2 cellular contexts compared by ENCODE assay signal in genomic region chr7:77797734-77798393, GRCh38.
TF ChIP-seq lines count a peak whose summit lies in the region.

No MANE protein-coding gene starts in this region.

TF ChIP-seq in Ishikawa, 13 proteins besides CTCF, POLR2A, EP300 and RAD21 (continued from another document):
- TF ChIP-seq REST (IDR thresholded peaks at IDR 0.05; ENCODE audit: low read depth) (no peak), CEBPB (IDR thresholded peaks at IDR 0.05) (no peak), TCF12 (IDR thresholded peaks at IDR 0.05; ENCODE audit: low read depth) (peak; percentile 66), NFIC (IDR thresholded peaks at IDR 0.05) (peak; percentile 30; the same call in 1 of the 2 replicates), CREB1 (IDR thresholded peaks at IDR 0.05; ENCODE audit: low read depth) (no peak), FOXM1 (IDR thresholded peaks at IDR 0.05; ENCODE audit: borderline replicate concordance, low read depth) (no peak), YY1 (IDR thresholded peaks at IDR 0.05; ENCODE audit: low read depth) (peak; percentile 63; the same call in 1 of the 2 replicates), USF1 (IDR thresholded peaks at IDR 0.05) (peak; percentile 87), EGR1 (IDR thresholded peaks at IDR 0.05) (no peak), ZBTB7A (IDR thresholded peaks at IDR 0.05; ENCODE audit: low read depth) (no peak)

TF ChIP-seq in HepG2, 621 proteins besides CTCF, POLR2A, EP300 and RAD21 (continued from another document and continues in another):
- TF ChIP-seq RFX3 (CRISPR knock-in tag; IDR thresholded peaks at IDR 0.05), result no peak
- no peak for TF ChIP-seq TFDP2 (CRISPR knock-in tag; IDR thresholded peaks at IDR 0.05)
- TF ChIP-seq SALL2 (CRISPR knock-in tag; IDR thresholded peaks at IDR 0.05), result no peak
- TF ChIP-seq SIN3A (IDR thresholded peaks at IDR 0.05; ENCODE audit: borderline replicate concordance, low read depth, low read length), result no peak
- TF ChIP-seq MXI1 (IDR thresholded peaks at IDR 0.05; ENCODE audit: borderline replicate concordance, low read depth, low read length), result peak; percentile 28; the same call in 1 of the 3 replicates
- no peak for TF ChIP-seq AFF4 (CRISPR knock-in tag; IDR thresholded peaks at IDR 0.05)
- no peak for TF ChIP-seq NCOA2 (CRISPR knock-in tag; IDR thresholded peaks at IDR 0.05)
- TF ChIP-seq E2F2 (CRISPR knock-in tag; IDR thresholded peaks at IDR 0.05; ENCODE audit: borderline replicate concordance), result 0 out of 2 replicates have a peak, but pooled peaks have one; percentile 25
- TF ChIP-seq ZNF704 (CRISPR knock-in tag; IDR thresholded peaks at IDR 0.05; ENCODE audit: borderline replicate concordance), result 0 out of 2 replicates have a peak, but pooled peaks have one; percentile 27
- no peak for TF ChIP-seq ZNF567 (CRISPR knock-in tag; IDR thresholded peaks at IDR 0.05; ENCODE audit: borderline replicate concordance)
- no peak for TF ChIP-seq CREM (IDR thresholded peaks at IDR 0.05)
- no peak for TF ChIP-seq CREM (CRISPR knock-in tag; IDR thresholded peaks at IDR 0.05)
- peak; percentile 63; the same call in 1 of the 2 replicates for TF ChIP-seq ZNF782 (CRISPR knock-in tag; IDR thresholded peaks at IDR 0.05; ENCODE audit: borderline replicate concordance)
- TF ChIP-seq TBX2 (CRISPR knock-in tag; IDR thresholded peaks at IDR 0.05; ENCODE audit: borderline replicate concordance), result no peak
- TF ChIP-seq ZNF792 (CRISPR knock-in tag; IDR thresholded peaks at IDR 0.05), result no peak
- TF ChIP-seq ZSCAN20 (CRISPR knock-in tag; IDR thresholded peaks at IDR 0.05; ENCODE audit: borderline replicate concordance), result no peak
- no peak for TF ChIP-seq POGK (CRISPR knock-in tag; conservative IDR thresholded peaks at IDR 0.05)
- TF ChIP-seq GMEB2 (CRISPR knock-in tag; IDR thresholded peaks at IDR 0.05; ENCODE audit: low read depth), result no peak
- no peak for TF ChIP-seq THRA (CRISPR knock-in tag; IDR thresholded peaks at IDR 0.05; ENCODE audit: borderline replicate concordance)
- no peak for TF ChIP-seq KLF12 (CRISPR knock-in tag; IDR thresholded peaks at IDR 0.05; ENCODE audit: borderline replicate concordance)
- TF ChIP-seq PAWR (CRISPR knock-in tag; IDR thresholded peaks at IDR 0.05; ENCODE audit: borderline replicate concordance), result no peak
- TF ChIP-seq ZNF143 (CRISPR knock-in tag; IDR thresholded peaks at IDR 0.05), result no peak
- peak; percentile 93; the same call in 1 of the 2 replicates for TF ChIP-seq ZNF678 (CRISPR knock-in tag; IDR thresholded peaks at IDR 0.05)
- no peak; the same call in none of the 2 replicates for TF ChIP-seq NAIF1 (CRISPR knock-in tag; IDR thresholded peaks at IDR 0.05; ENCODE audit: borderline replicate concordance)
- TF ChIP-seq HMGA1 (CRISPR knock-in tag; conservative IDR thresholded peaks at IDR 0.05), result no peak
- no peak for TF ChIP-seq ZNF562 (CRISPR knock-in tag; IDR thresholded peaks at IDR 0.05; ENCODE audit: borderline replicate concordance)
- TF ChIP-seq ZNF709 (CRISPR knock-in tag; IDR thresholded peaks at IDR 0.05), result no peak
- no peak for TF ChIP-seq SETDB1 (CRISPR knock-in tag; IDR thresholded peaks at IDR 0.05; ENCODE audit: borderline replicate concordance)
- no peak for TF ChIP-seq MED8 (CRISPR knock-in tag; IDR thresholded peaks at IDR 0.05; ENCODE audit: insufficient replicate concordance)
- no peak for TF ChIP-seq NKX3-1 (CRISPR knock-in tag; IDR thresholded peaks at IDR 0.05)
- TF ChIP-seq KAT7 (CRISPR knock-in tag; IDR thresholded peaks at IDR 0.05; ENCODE audit: borderline replicate concordance), result 0 out of 2 replicates have a peak, but pooled peaks have one; percentile 47
- TF ChIP-seq ZNF761 (CRISPR knock-in tag; conservative IDR thresholded peaks at IDR 0.05), result no peak
- no peak for TF ChIP-seq ZBTB49 (CRISPR knock-in tag; IDR thresholded peaks at IDR 0.05; ENCODE audit: borderline replicate concordance)
- TF ChIP-seq IKZF5 (CRISPR knock-in tag; IDR thresholded peaks at IDR 0.05), result no peak
- 0 out of 2 replicates have a peak, but pooled peaks have one; percentile 66 for TF ChIP-seq MXD1 (CRISPR knock-in tag; IDR thresholded peaks at IDR 0.05)
- no peak for TF ChIP-seq TRIM24 (CRISPR knock-in tag; IDR thresholded peaks at IDR 0.05)
- no peak for TF ChIP-seq ZHX1 (CRISPR knock-in tag; IDR thresholded peaks at IDR 0.05; ENCODE audit: low read depth)
